9 cellular contexts compared by ENCODE assay signal in genomic region chr9:130974697-130975096, GRCh38. TPM values are rescaled to one million over a fixed set of nuclear protein-coding genes. Genes with fewer than 3 reads are reported as not detected.
"Had no signal": no experiment of that assay in that cellular context is flagged by ENCODE, and none has a peak within 500 bp of the region (broad histone marks: within the 10 kb centered on the region; RNA-seq: fewer than 3 reads in every experiment).

No MANE protein-coding gene starts in this region.

- H3K27ac Mint-ChIP-seq: HFFc6, IgD-negative memory B cell had no signal

- H2AFZ ChIP-seq: GM23248 had no signal

- H3K9ac ChIP-seq: GM23248 had no signal

- FAIRE-seq: HTR-8/SVneo had no signal

- H3K4me3 Mint-ChIP-seq: H9, HFFc6, IgD-negative memory B cell had no signal

- H3K27ac ChIP-seq: GM23248 had no signal

- H3K36me3 Mint-ChIP-seq: IgD-negative memory B cell had no signal

- DNase-seq: GM23248, GOT3, H9, HCEC 1CT, HFFc6, KG1 had no signal

- H3K9me3 Mint-ChIP-seq: H9, HFFc6, IgD-negative memory B cell had no signal

- H3K4me1 Mint-ChIP-seq: IgD-negative memory B cell had no signal

- H3K4me3 ChIP-seq: GM23248 had no signal

RNA-seq across cellular contexts. Expression of gene LAMC3, which starts 34.3 kb away (rescaled TPM):
- total RNA-seq: GM23248, HFFc6, HT-29 had no signal
- polyA plus RNA-seq: GM23248, IgD-negative memory B cell had no signal

RNA-seq across cellular contexts. Expression of gene FIBCD1, which starts 35.6 kb away (rescaled TPM):
- polyA plus RNA-seq: IgD-negative memory B cell had no signal
